11 cellular contexts compared by ENCODE assay signal in the genomic region with DNA sequence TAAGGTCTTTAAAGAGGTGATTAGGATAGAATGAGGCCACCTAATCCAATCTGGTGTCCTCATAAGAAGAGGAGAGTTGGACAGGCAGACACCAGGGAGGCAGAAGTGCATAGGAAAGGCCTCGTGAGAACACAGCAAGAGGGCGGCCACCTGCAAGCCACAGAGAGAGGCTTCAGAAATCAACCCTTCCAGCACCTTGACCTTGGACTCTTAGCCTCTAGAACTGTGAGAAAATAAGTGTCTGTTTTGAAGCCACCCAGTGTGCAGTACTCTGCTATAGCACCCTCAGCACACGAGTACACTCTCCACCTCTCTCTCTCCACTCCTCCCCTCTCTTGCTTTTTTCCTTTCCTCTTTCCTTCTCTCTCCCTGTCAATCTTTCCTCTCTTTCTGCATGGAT. TPM values are rescaled to one million over a fixed set of nuclear protein-coding genes. Genes with fewer than 3 reads are reported as not detected.
DNase-seq lines count a peak whose midpoint lies in the region; ATAC-seq and TF ChIP-seq lines count a peak whose summit lies in the region.
"Had no signal": no experiment of that assay in that cellular context is flagged by ENCODE, and none has a peak within 500 bp of the region (broad histone marks: within the 10 kb centered on the region; RNA-seq: fewer than 3 reads in every experiment).

No MANE protein-coding gene starts in this region.

- no peak for TF ChIP-seq POLR2A in spleen (IDR thresholded peaks at IDR 0.05)

- H3K4me3 ChIP-seq in spleen = no peak overlapping the region
- H3K4me3 ChIP-seq: esophagus muscularis mucosa had no signal

- peaks cover 8 to 57% (median 36%) of the 10 kb centered on the region in 6 donors for H3K4me1 ChIP-seq in spleen

- no peaks in the 10 kb centered on the region for H3K9me3 Mint-ChIP-seq in activated CD4-positive, alpha-beta T cell treated with anti-CD3 and anti-CD28 coated beads, Interleukin-2, amount 10 ng/mL, durations not matched to agents 7 days and 5 days

- no peaks in the 10 kb centered on the region for H3K27me3 ChIP-seq in spleen (replicated peaks in 1 of 7)
- H3K27me3 ChIP-seq: esophagus muscularis mucosa had no signal

- POLR2A ChIA-PET in activated CD4-positive, alpha-beta T cell treated with anti-CD3 and anti-CD28 coated beads, Interleukin-2, amount 10 ng/mL, durations not matched to agents 7 days and 5 days (lab: Charles Lee) = no interaction called here

- 50 to 79% (median 68%) methylated on average over 3 of the region's 3 CpGs for WGBS in spleen, 5 donors

- peak overlapping the region; percentile 21 for H3K4me3 Mint-ChIP-seq in activated CD4-positive, alpha-beta T cell treated with anti-CD3 and anti-CD28 coated beads, Interleukin-2, amount 10 ng/mL, durations not matched to agents 7 days and 5 days

- peaks cover 54% of the 10 kb centered on the region for H3K4me1 Mint-ChIP-seq in activated CD4-positive, alpha-beta T cell treated with anti-CD3 and anti-CD28 coated beads, Interleukin-2, amount 10 ng/mL, durations not matched to agents 7 days and 5 days

- peaks cover 7 to 100% (median 81%) of the 10 kb centered on the region in 6 donors for H3K36me3 ChIP-seq in spleen

- ATAC-seq in GM21528 (IDR thresholded peaks at IDR 0.05; ENCODE audit: low FRiP score, unreplicated experiment) = peak; percentile 35
- peak; percentile 52 for ATAC-seq in HG03571 (IDR thresholded peaks at IDR 0.05; ENCODE audit: unreplicated experiment)
- ATAC-seq in sciatic nerve = no peak

- DNase-seq in activated CD4-positive, alpha-beta T cell treated with anti-CD3 and anti-CD28 coated beads, Interleukin-2, amount 10 ng/mL, durations not matched to agents 7 days and 5 days = no peak
- DNase-seq in activated CD4-positive, alpha-beta T cell treated with anti-CD3 and anti-CD28 coated beads for 1 hour = no peak
- DNase-seq in spleen (no peak), GM03348 (ENCODE audit: low spot score) (no peak), LoVo (ENCODE audit: low spot score) (no peak), sciatic nerve (ENCODE audit: low spot score) (no peak)
- DNase-seq: anterior cingulate cortex had no signal

- CTCF ChIA-PET in activated CD4-positive, alpha-beta T cell treated with anti-CD3 and anti-CD28 coated beads, Interleukin-2, amount 10 ng/mL, durations not matched to agents 7 days and 5 days (lab: Charles Lee) = no interaction called here

- TF ChIP-seq CTCF in spleen (IDR thresholded peaks at IDR 0.05 in 8 of 11, conservative IDR thresholded peaks at IDR 0.05 in 3 of 11) = no peak

- intact Hi-C loops in spleen (cut with DNase I; ENCODE audit: low total_unique reads) (no loop called here), sciatic nerve (cut with DNase I) (no loop called here)

- no peaks in the 10 kb centered on the region for H3K27me3 Mint-ChIP-seq in activated CD4-positive, alpha-beta T cell treated with anti-CD3 and anti-CD28 coated beads, Interleukin-2, amount 10 ng/mL, durations not matched to agents 7 days and 5 days
- H3K27me3 Mint-ChIP-seq: progenitor cell of endocrine pancreas had no signal

- no peaks in the 10 kb centered on the region for H3K9me3 ChIP-seq in spleen
- H3K9me3 ChIP-seq: esophagus muscularis mucosa had no signal

- peak overlapping the region; percentile 89 for H3K27ac Mint-ChIP-seq in activated CD4-positive, alpha-beta T cell treated with anti-CD3 and anti-CD28 coated beads, Interleukin-2, amount 10 ng/mL, durations not matched to agents 7 days and 5 days
- H3K27ac Mint-ChIP-seq: progenitor cell of endocrine pancreas had no signal

- H3K27ac ChIP-seq in spleen = peak overlapping the region; percentile 28 to 88 (median 76)

- peaks cover 86% of the 10 kb centered on the region for H3K36me3 Mint-ChIP-seq in activated CD4-positive, alpha-beta T cell treated with anti-CD3 and anti-CD28 coated beads, Interleukin-2, amount 10 ng/mL, durations not matched to agents 7 days and 5 days (ENCODE audit: low read depth)

RNA-seq across cellular contexts. Expression of a gene that starts 26.8 kb away (rescaled TPM):
- total RNA-seq in activated CD4-positive, alpha-beta T cell treated with anti-CD3 and anti-CD28 coated beads, Interleukin-2, amount 10 ng/mL, durations not matched to agents 7 days and 5 days = under 1 TPM; 0.10 to 0.17 TPM
- under 1 TPM in 6 of 7 donors, not detected in 1; 0.34 to 0.73 (median 0.47) TPM for total RNA-seq in spleen
- polyA plus RNA-seq in spleen = under 1 TPM; 0.19 to 0.49 (median 0.39) TPM
- 0.36 TPM for total RNA-seq in sciatic nerve
- total RNA-seq: progenitor cell of endocrine pancreas had no signal
